Comparison of ENCODE assay signal across 17 cellular contexts in the genomic region with DNA sequence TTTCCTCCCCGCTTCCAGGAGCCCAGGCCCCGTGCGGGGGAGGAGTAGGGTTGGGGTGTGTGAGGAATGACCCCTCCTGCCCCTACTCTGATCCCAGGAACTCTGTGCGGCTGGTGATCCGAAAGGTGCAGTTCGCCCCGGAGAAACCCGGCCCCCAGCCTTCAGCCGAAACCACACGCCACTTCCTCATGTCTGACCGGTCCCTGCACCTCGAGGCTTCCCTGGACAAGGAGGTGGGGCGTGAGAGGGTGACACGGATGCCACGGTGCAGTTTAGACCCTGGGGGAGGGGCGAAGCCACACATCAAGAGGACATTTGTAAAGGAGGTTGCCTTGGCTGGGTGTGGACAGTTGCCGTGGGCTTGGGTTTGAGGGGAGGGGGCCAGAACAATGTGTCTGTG. TPM values are rescaled to one million over a fixed set of nuclear protein-coding genes. Genes with fewer than 3 reads are reported as not detected.
DNase-seq lines count a peak whose midpoint lies in the region; ATAC-seq, FAIRE-seq and TF ChIP-seq lines count a peak whose summit lies in the region.
"Had no signal": no experiment of that assay in that cellular context is flagged by ENCODE, and none has a peak within 500 bp of the region (broad histone marks: within the 10 kb centered on the region; RNA-seq: fewer than 3 reads in every experiment).

No MANE protein-coding gene starts in this region.

- peaks cover 0 to 2% (median 0%) of the 10 kb centered on the region in 3 donors for H3K27me3 Mint-ChIP-seq in CD14-positive monocyte (ENCODE audit: low read depth in 3 of 3)
- no peaks in the 10 kb centered on the region for H3K27me3 Mint-ChIP-seq in dendritic cell treated with granulocyte-macrophage colony-stimulating factor and Interleukin-4, amounts not matched to agents 40 ng/mL and 50 ng/mL, for 4 days
- H3K27me3 Mint-ChIP-seq in naive thymus-derived CD8-positive, alpha-beta T cell = no peaks in the 10 kb centered on the region
- H3K27me3 Mint-ChIP-seq: CD4-positive, alpha-beta memory T cell had no signal

- no peak for TF ChIP-seq EP300 in A549 (IDR thresholded peaks at IDR 0.05)

- H3K4me1 Mint-ChIP-seq in CD14-positive monocyte = peaks cover 48% of the 10 kb centered on the region
- peaks cover 81% of the 10 kb centered on the region for H3K4me1 Mint-ChIP-seq in dendritic cell treated with granulocyte-macrophage colony-stimulating factor and Interleukin-4, amounts not matched to agents 40 ng/mL and 50 ng/mL, for 4 days (ENCODE audit: low read depth)
- peaks cover 27 to 63% (median 47%) of the 10 kb centered on the region in 4 donors for H3K4me1 Mint-ChIP-seq in naive thymus-derived CD8-positive, alpha-beta T cell

- intact Hi-C loops in CD14-positive monocyte (cut with micrococcal nuclease) = no loop called here
- intact Hi-C loops in dendritic cell treated with granulocyte-macrophage colony-stimulating factor and Interleukin-4, amounts not matched to agents 40 ng/mL and 50 ng/mL, for 4 days (cut with micrococcal nuclease) = no loop called here

- ATAC-seq in A549 (no peak), HG03520 (IDR thresholded peaks at IDR 0.05; ENCODE audit: unreplicated experiment) (no peak)
- no peak for ATAC-seq in naive thymus-derived CD8-positive, alpha-beta T cell
- ATAC-seq: K562 had no signal

- H3K27ac ChIP-seq in A549 = peak overlapping the region; percentile 15 to 85; a peak in 4 of 6 replicates

- TF ChIP-seq RAD21 in A549 (conservative IDR thresholded peaks at IDR 0.05 in 1 of 2, IDR thresholded peaks at IDR 0.05 in 1 of 2) = no peak

- peaks cover 71 to 86% of the 10 kb centered on the region in 2 donors for H3K36me3 Mint-ChIP-seq in CD14-positive monocyte
- H3K36me3 Mint-ChIP-seq in dendritic cell treated with granulocyte-macrophage colony-stimulating factor and Interleukin-4, amounts not matched to agents 40 ng/mL and 50 ng/mL, for 4 days (ENCODE audit: low read depth) = peaks cover 100% of the 10 kb centered on the region
- H3K36me3 Mint-ChIP-seq in naive thymus-derived CD8-positive, alpha-beta T cell = peaks cover 0 to 59% (median 0%) of the 10 kb centered on the region in 3 donors

- TF ChIP-seq CTCF in A549 (IDR thresholded peaks at IDR 0.05) (no peak), CD14-positive monocyte (IDR thresholded peaks at IDR 0.05) (no peak)

- H3K4me2 ChIP-seq in A549 = no peak overlapping the region

- H3K9me3 Mint-ChIP-seq in CD14-positive monocyte = no peaks in the 10 kb centered on the region
- H3K9me3 Mint-ChIP-seq in dendritic cell treated with granulocyte-macrophage colony-stimulating factor and Interleukin-4, amounts not matched to agents 40 ng/mL and 50 ng/mL, for 4 days = no peaks in the 10 kb centered on the region
- H3K9me3 Mint-ChIP-seq in naive thymus-derived CD8-positive, alpha-beta T cell = no peaks in the 10 kb centered on the region
- H3K9me3 Mint-ChIP-seq: CD4-positive, alpha-beta memory T cell had no signal

- peak overlapping the region in 5 of 7 donors; percentile 43 to 79 (median 62) for H3K27ac Mint-ChIP-seq in CD14-positive monocyte
- peak overlapping the region; percentile 34 for H3K27ac Mint-ChIP-seq in dendritic cell treated with granulocyte-macrophage colony-stimulating factor and Interleukin-4, amounts not matched to agents 40 ng/mL and 50 ng/mL, for 4 days
- peak overlapping the region in 6 of 10 donors; percentile 34 to 86 (median 60) for H3K27ac Mint-ChIP-seq in naive thymus-derived CD8-positive, alpha-beta T cell

- POLR2A ChIA-PET in A549 (lab: Yijun Ruan, JAX) = no interaction called here
- POLR2A ChIA-PET in naive thymus-derived CD8-positive, alpha-beta T cell (lab: Charles Lee) = no interaction called here

- 88% methylated on average over 17 of the region's 17 CpGs for WGBS in A549 (ENCODE audit: missing lambda C conversion rate)

- DNase-seq in A549 (ENCODE audit: low read depth in 1 of 2, low spot score in 1 of 2) = no peak
- peak; percentile 48 for DNase-seq in CD14-positive monocyte (ENCODE audit: low spot score)
- DNase-seq in naive thymus-derived CD8-positive, alpha-beta T cell = no peak
- no peak for DNase-seq in activated CD4-positive, alpha-beta T cell treated with anti-CD3 and anti-CD28 coated beads, Interleukin-2, amount 50 U/mL, for 1 hour
- DNase-seq in NCI-H774 (lab: John Stamatoyannopoulos, UW) = no peak
- DNase-seq in activated naive CD4-positive, alpha-beta T cell treated with anti-CD3 and anti-CD28 coated beads, Interleukin-2, amount 50 U/mL, for 16 hours = no peak
- DNase-seq: ACHN; Calu3; CD4-positive, alpha-beta memory T cell; HCEC 1CT; NCI-H1417; NCI-H187 treated with DMSO at 0.1 percent for 48 hours; NCI-H446 treated with DMSO at 0.1 percent for 48 hours; RPMI8226 had no signal

- no peak for FAIRE-seq in A549 (lab: Jason Lieb, UNC)
- FAIRE-seq: K562 had no signal

- H3K4me1 ChIP-seq in A549 = peaks cover 52% of the 10 kb centered on the region

- CTCF ChIA-PET in A549 (lab: Yijun Ruan, JAX) = interaction anchor here (5.4 to 6.0 kb wide), 2 partner anchors 13 to 71 kb away, joined by 33 to 41 read pairs; a partner anchor contains a TSS

- no peak for TF ChIP-seq POLR2A in A549 (IDR thresholded peaks at IDR 0.05; ENCODE audit: low read length)

- H3K4me3 Mint-ChIP-seq in CD14-positive monocyte = no peak overlapping the region
- H3K4me3 Mint-ChIP-seq in dendritic cell treated with granulocyte-macrophage colony-stimulating factor and Interleukin-4, amounts not matched to agents 40 ng/mL and 50 ng/mL, for 4 days = no peak overlapping the region
- H3K4me3 Mint-ChIP-seq in naive thymus-derived CD8-positive, alpha-beta T cell = peak overlapping the region in 2 of 10 donors; percentile 61 to 80
- H3K4me3 Mint-ChIP-seq: CD4-positive, alpha-beta memory T cell had no signal

- H3K4me3 ChIP-seq in A549 = no peak overlapping the region
- H3K4me3 ChIP-seq: K562 had no signal

- H3K9me3 ChIP-seq in A549 = no peaks in the 10 kb centered on the region

TF ChIP-seq in A549, 52 proteins besides CTCF, POLR2A, EP300 and RAD21 (continues in another document):
- TF ChIP-seq ESRRA (IDR thresholded peaks at IDR 0.05; ENCODE audit: borderline replicate concordance, low read length) = no peak
- no peak for TF ChIP-seq ZC3H11A (IDR thresholded peaks at IDR 0.05)
- no peak for TF ChIP-seq MAZ (IDR thresholded peaks at IDR 0.05; ENCODE audit: borderline replicate concordance, low read depth, low read length)
- TF ChIP-seq FOSB (CRISPR knock-in tag; IDR thresholded peaks at IDR 0.05) = no peak
- TF ChIP-seq TFCP2L1 (CRISPR knock-in tag; IDR thresholded peaks at IDR 0.05) = no peak
- no peak for TF ChIP-seq CHD4 (IDR thresholded peaks at IDR 0.05; ENCODE audit: borderline replicate concordance)
- TF ChIP-seq FOXS1 (CRISPR knock-in tag; IDR thresholded peaks at IDR 0.05) = no peak
- TF ChIP-seq ZNF302 (CRISPR knock-in tag; IDR thresholded peaks at IDR 0.05) = no peak

RNA-seq across cellular contexts. Expression of a gene that starts 7.4 kb away (rescaled TPM):
- polyA plus RNA-seq in A549 (2011; rRNA removed) (73.1 and 74.9 TPM in 2 replicates), A549 (2017; fragmentation: RNase III; extraction: RNeasy Plus Mini Kit Qiagen cat#74134 plus additional on column Dnase treatment) (61.0 to 68.2 TPM (median 67.8 TPM) in 3 replicates), CD14-positive monocyte (100 to 1,000 TPM; 134 to 150 TPM)
- polyA plus RNA-seq in A549 (2012; cell fraction: cytosol; rRNA removed) = 90.8 and 96.8 TPM in 2 replicates
- polyA plus RNA-seq in A549 (2012; cell fraction: nucleus; rRNA removed) = 107 and 116 TPM in 2 replicates
- 66.9 and 67.5 TPM in 2 replicates for polyA minus RNA-seq in A549 (2011; rRNA and poly(A)+ RNA removed)
- total RNA-seq in naive thymus-derived CD8-positive, alpha-beta T cell = 100 to 1,000 TPM; 402 to 413 TPM
- 10 to 100 TPM; 47.0 to 60.5 (median 49.4) TPM for polyA plus RNA-seq in naive thymus-derived CD8-positive, alpha-beta T cell

RNA-seq across cellular contexts. Expression of a gene that starts 13.4 kb away (rescaled TPM):
- polyA plus RNA-seq in A549 (2011; rRNA removed) = 57.2 and 74.0 TPM in 2 replicates
- polyA plus RNA-seq in A549 (2012; cell fraction: cytosol; rRNA removed) = 82.5 and 94.8 TPM in 2 replicates
- 50.0 and 54.4 TPM in 2 replicates for polyA plus RNA-seq in A549 (2012; cell fraction: nucleus; rRNA removed)
- 52.6 to 62.5 TPM (median 58.1 TPM) in 3 replicates for polyA plus RNA-seq in A549 (2017; fragmentation: RNase III; extraction: RNeasy Plus Mini Kit Qiagen cat#74134 plus additional on column Dnase treatment)
- 32.2 and 41.0 TPM in 2 replicates for polyA minus RNA-seq in A549 (2011; rRNA and poly(A)+ RNA removed)
- polyA plus RNA-seq in CD14-positive monocyte = 10 to 100 TPM; 22.1 to 25.5 TPM
- total RNA-seq in naive thymus-derived CD8-positive, alpha-beta T cell = 10 to 100 TPM; 31.1 to 32.7 TPM
- 10 to 100 TPM; 37.2 to 81.1 (median 38.9) TPM for polyA plus RNA-seq in naive thymus-derived CD8-positive, alpha-beta T cell

RNA-seq across cellular contexts. Expression of a gene that starts 13.9 kb away (rescaled TPM):
- 30.2 and 35.5 TPM in 2 replicates for polyA plus RNA-seq in A549 (2011; rRNA removed)
- polyA plus RNA-seq in A549 (2012; cell fraction: cytosol; rRNA removed) = 46.1 and 63.3 TPM in 2 replicates
- polyA plus RNA-seq in A549 (2012; cell fraction: nucleus; rRNA removed) = 173 and 242 TPM in 2 replicates
- polyA plus RNA-seq in A549 (2017; fragmentation: RNase III; extraction: RNeasy Plus Mini Kit Qiagen cat#74134 plus additional on column Dnase treatment) = 52.5 to 60.0 TPM (median 56.1 TPM) in 3 replicates
- 55.6 and 68.2 TPM in 2 replicates for polyA minus RNA-seq in A549 (2011; rRNA and poly(A)+ RNA removed)
- 1 to 10 TPM; 1.3 to 2.6 TPM for polyA plus RNA-seq in CD14-positive monocyte
- total RNA-seq in naive thymus-derived CD8-positive, alpha-beta T cell = 10 to 100 TPM; 70.6 to 71.3 TPM
- 10 to 100 TPM in 2 of 3 donors, 1 to 10 TPM in 1; 8.9 to 13.3 (median 12.1) TPM for polyA plus RNA-seq in naive thymus-derived CD8-positive, alpha-beta T cell

RNA-seq across cellular contexts. Expression of a gene that starts 21.8 kb away (rescaled TPM):
- polyA plus RNA-seq in A549 (2011; rRNA removed) = 0.15 and 0.16 TPM in 2 replicates
- 0.13 and 0.22 TPM in 2 replicates for polyA plus RNA-seq in A549 (2012; cell fraction: cytosol; rRNA removed)
- polyA plus RNA-seq in A549 (2012; cell fraction: nucleus; rRNA removed) = 0.96 and 1.1 TPM in 2 replicates
- 0.19 to 0.22 TPM (median 0.20 TPM) in 3 replicates for polyA plus RNA-seq in A549 (2017; fragmentation: RNase III; extraction: RNeasy Plus Mini Kit Qiagen cat#74134 plus additional on column Dnase treatment)
- polyA minus RNA-seq in A549 (2011; rRNA and poly(A)+ RNA removed) = 0.24 and 0.50 TPM in 2 replicates
- polyA plus RNA-seq in CD14-positive monocyte = 1 to 10 TPM in 1 of 2 donors, under 1 TPM in 1; 0.97 to 1.2 TPM
- under 1 TPM; 0.38 to 0.47 TPM for total RNA-seq in naive thymus-derived CD8-positive, alpha-beta T cell
- polyA plus RNA-seq in naive thymus-derived CD8-positive, alpha-beta T cell = under 1 TPM in 1 of 3 donors, not detected in 2; 0.10 TPM
- polyA plus RNA-seq: K562 had no signal

RNA-seq across cellular contexts. Expression of a gene that starts 21.9 kb away (rescaled TPM):
- polyA plus RNA-seq in A549 (2011; rRNA removed) = 13.8 and 20.5 TPM in 2 replicates
- 10.8 and 15.6 TPM in 2 replicates for polyA plus RNA-seq in A549 (2012; cell fraction: cytosol; rRNA removed)
- 6.1 and 7.0 TPM in 2 replicates for polyA plus RNA-seq in A549 (2012; cell fraction: nucleus; rRNA removed)
- 9.1 to 11.2 TPM (median 10.1 TPM) in 3 replicates for polyA plus RNA-seq in A549 (2017; fragmentation: RNase III; extraction: RNeasy Plus Mini Kit Qiagen cat#74134 plus additional on column Dnase treatment)
- 11.3 and 20.5 TPM in 2 replicates for polyA minus RNA-seq in A549 (2011; rRNA and poly(A)+ RNA removed)
- 100 to 1,000 TPM in 1 of 2 donors, 10 to 100 TPM in 1; 68.1 to 103 TPM for polyA plus RNA-seq in CD14-positive monocyte
- total RNA-seq in naive thymus-derived CD8-positive, alpha-beta T cell = 1 to 10 TPM; 5.5 to 5.6 TPM
- 1 to 10 TPM; 2.2 to 5.9 (median 2.5) TPM for polyA plus RNA-seq in naive thymus-derived CD8-positive, alpha-beta T cell
